ENCODE assay signal across 16 cellular contexts in the genomic region with DNA sequence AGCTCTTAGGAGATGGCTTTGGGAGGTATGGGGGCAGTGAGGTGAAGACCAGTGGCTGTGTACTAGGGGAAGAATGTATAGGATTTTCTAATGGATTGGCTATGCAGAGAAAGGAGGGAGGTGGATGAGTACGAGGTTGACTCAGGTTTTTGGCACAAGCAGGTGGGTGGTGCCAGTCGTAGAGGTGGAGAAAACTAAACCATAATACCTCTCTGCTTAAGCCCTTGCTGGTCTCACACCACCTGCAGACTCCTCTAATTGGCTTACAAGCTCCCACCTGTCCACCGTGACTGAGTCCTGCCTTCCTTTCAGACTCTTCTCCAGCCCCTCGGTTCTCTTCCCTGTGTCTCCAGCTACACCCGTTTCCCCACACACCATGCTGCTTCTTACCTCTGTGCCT.
"Had no signal": no experiment of that assay in that cellular context is flagged by ENCODE, and none has a peak within 500 bp of the region (broad histone marks: within the 10 kb centered on the region; RNA-seq: fewer than 3 reads in every experiment).

No MANE protein-coding gene starts in this region.

- H3K27me3 ChIP-seq: sigmoid colon, stomach, testis, upper lobe of left lung had no signal

- H3K36me3 ChIP-seq: sigmoid colon, stomach, upper lobe of left lung had no signal

- H3K9ac ChIP-seq: parathyroid adenoma had no signal

- H3K4me3 ChIP-seq: sigmoid colon, stomach, testis, upper lobe of left lung had no signal

- H3K79me2 ChIP-seq: parathyroid adenoma had no signal

- H3K4me1 ChIP-seq: parathyroid adenoma had no signal

- H3K9me3 ChIP-seq: testis had no signal

- H2AFZ ChIP-seq: parathyroid adenoma had no signal

- H3K27ac ChIP-seq: parathyroid adenoma, sigmoid colon, stomach, testis, upper lobe of left lung, VCaP had no signal

- ATAC-seq: natural killer cell treated with Interleukin-12 subunit alpha and Interleukin-12 subunit beta and Interleukin-15 and Interleukin-18, amount 100 ng/mL, for 72 hours; stimulated activated effector memory CD8-positive, alpha-beta T cell treated with anti-CD3 and anti-CD28 coated beads, Interleukin-12 subunit alpha, Interleukin-12 subunit beta, amount 100 ng/mL, for 72 hours had no signal

- DNase-seq: activated CD4-positive, alpha-beta T cell treated with anti-CD3 and anti-CD28 coated beads for 1 hour; activated CD4-positive, alpha-beta T cell treated with anti-CD3 and anti-CD28 coated beads, Interleukin-2, amount 50 U/mL, for 48 hours; activated gamma-delta T cell; dermis blood vessel endothelial cell; effector memory CD4-positive, alpha-beta T cell; foreskin melanocyte; sigmoid colon; stimulated activated CD4-positive, alpha-beta T cell treated with anti-CD3 and anti-CD28 coated beads, Interleukin-4, amount 100 ng/mL, for 24 hours; stomach; T1000; testis had no signal
